In genomic region chr10:46224414-46224682, GRCh38 we compare ENCODE assay signal across 17 cellular contexts.
DNase-seq lines count a peak whose midpoint lies in the region; ATAC-seq and TF ChIP-seq lines count a peak whose summit lies in the region.
"Had no signal": no experiment of that assay in that cellular context is flagged by ENCODE, and none has a peak within 500 bp of the region (broad histone marks: within the 10 kb centered on the region; RNA-seq: fewer than 3 reads in every experiment).

No MANE protein-coding gene starts in this region.

- no peaks in the 10 kb centered on the region for H3K27me3 Mint-ChIP-seq in activated CD8-positive, alpha-beta memory T cell treated with anti-CD3 and anti-CD28 coated beads, Interleukin-2, amount 10 ng/mL, durations not matched to agents 7 days and 5 days
- no peaks in the 10 kb centered on the region for H3K27me3 Mint-ChIP-seq in activated T-helper 17 cell treated with anti-CD3 and anti-CD28 coated beads, Interleukin-2, amount 50 U/mL, for 72 hours
- H3K27me3 Mint-ChIP-seq in osteocyte (ENCODE audit: unreplicated experiment) (peaks cover 12% of the 10 kb centered on the region), immature natural killer cell (ENCODE audit: low read depth in 3 of 3) (peaks cover 0 to 2% (median under 1%) of the 10 kb centered on the region in 3 donors)

- peak; percentile 48 for DNase-seq in activated CD8-positive, alpha-beta memory T cell treated with anti-CD3 and anti-CD28 coated beads, Interleukin-2, amount 50 U/mL, for 48 hours
- DNase-seq in activated CD8-positive, alpha-beta memory T cell treated with anti-CD3 and anti-CD28 coated beads, Interleukin-2, amount 10 ng/mL, durations not matched to agents 7 days and 5 days = no peak
- DNase-seq in osteocyte (ENCODE audit: extremely low spot score, unreplicated experiment) (peak; percentile 72), immature natural killer cell (no peak), middle frontal gyrus (ENCODE audit: extremely low spot score, low spot score) (no peak)
- DNase-seq in activated effector memory CD4-positive, alpha-beta T cell treated with Interleukin-2 at 50 U/mL for 16 hours = no peak
- DNase-seq: H7; MV-4-11; NCI-H1105; NCI-H1436 treated with DMSO at 0.1 percent for 48 hours; NCI-H187 treated with DMSO at 0.1 percent for 48 hours; NCI-H446; NCI-H524 treated with DMSO at 0.1 percent for 48 hours; NCI-H82; NK-92 treated with Interleukin-12 subunit alpha and Interleukin-12 subunit beta, amount 100 ng/mL, for 24 hours; PC-3 had no signal

- TF ChIP-seq CTCF in osteocyte (IDR thresholded peaks at IDR 0.05) = no peak

- no peak overlapping the region for H3K27ac Mint-ChIP-seq in activated CD8-positive, alpha-beta memory T cell treated with anti-CD3 and anti-CD28 coated beads, Interleukin-2, amount 10 ng/mL, durations not matched to agents 7 days and 5 days
- H3K27ac Mint-ChIP-seq in activated T-helper 17 cell treated with anti-CD3 and anti-CD28 coated beads, Interleukin-2, amount 50 U/mL, for 72 hours = peak overlapping the region; percentile 74
- H3K27ac Mint-ChIP-seq in osteocyte (ENCODE audit: unreplicated experiment) = no peak overlapping the region
- H3K27ac Mint-ChIP-seq in immature natural killer cell = no peak overlapping the region

- no peak overlapping the region for H3K4me3 Mint-ChIP-seq in activated CD8-positive, alpha-beta memory T cell treated with anti-CD3 and anti-CD28 coated beads, Interleukin-2, amount 10 ng/mL, durations not matched to agents 7 days and 5 days
- no peak overlapping the region for H3K4me3 Mint-ChIP-seq in activated T-helper 17 cell treated with anti-CD3 and anti-CD28 coated beads, Interleukin-2, amount 50 U/mL, for 72 hours
- no peak overlapping the region for H3K4me3 Mint-ChIP-seq in osteocyte (ENCODE audit: unreplicated experiment)
- H3K4me3 Mint-ChIP-seq in immature natural killer cell = no peak overlapping the region

- H3K9me3 Mint-ChIP-seq in activated CD8-positive, alpha-beta memory T cell treated with anti-CD3 and anti-CD28 coated beads, Interleukin-2, amount 10 ng/mL, durations not matched to agents 7 days and 5 days (ENCODE audit: low read depth) = no peaks in the 10 kb centered on the region
- H3K9me3 Mint-ChIP-seq in activated T-helper 17 cell treated with anti-CD3 and anti-CD28 coated beads, Interleukin-2, amount 50 U/mL, for 72 hours = no peaks in the 10 kb centered on the region
- no peaks in the 10 kb centered on the region for H3K9me3 Mint-ChIP-seq in osteocyte (ENCODE audit: unreplicated experiment)
- peaks cover 0 to 5% (median 0%) of the 10 kb centered on the region in 6 donors for H3K9me3 Mint-ChIP-seq in immature natural killer cell

- no peak for ATAC-seq in activated CD8-positive, alpha-beta memory T cell treated with anti-CD3 and anti-CD28 coated beads, Interleukin-2, amount 10 ng/mL, durations not matched to agents 7 days and 5 days
- ATAC-seq in activated T-helper 17 cell treated with anti-CD3 and anti-CD28 coated beads, Interleukin-2, amount 50 U/mL, for 72 hours (replicated peaks) = no peak
- ATAC-seq: PC-3 had no signal

- H3K4me1 Mint-ChIP-seq in activated CD8-positive, alpha-beta memory T cell treated with anti-CD3 and anti-CD28 coated beads, Interleukin-2, amount 10 ng/mL, durations not matched to agents 7 days and 5 days = peaks cover 12% of the 10 kb centered on the region
- H3K4me1 Mint-ChIP-seq in activated T-helper 17 cell treated with anti-CD3 and anti-CD28 coated beads, Interleukin-2, amount 50 U/mL, for 72 hours = no peaks in the 10 kb centered on the region
- H3K4me1 Mint-ChIP-seq in osteocyte (ENCODE audit: unreplicated experiment) (no peaks in the 10 kb centered on the region), immature natural killer cell (peaks cover 0 to 2% of the 10 kb centered on the region in 2 donors)

- CTCF ChIA-PET in activated CD8-positive, alpha-beta memory T cell treated with anti-CD3 and anti-CD28 coated beads, Interleukin-2, amount 10 ng/mL, durations not matched to agents 7 days and 5 days (lab: Charles Lee) = no interaction called here

- peaks cover under 1% of the 10 kb centered on the region for H3K36me3 Mint-ChIP-seq in activated CD8-positive, alpha-beta memory T cell treated with anti-CD3 and anti-CD28 coated beads, Interleukin-2, amount 10 ng/mL, durations not matched to agents 7 days and 5 days
- H3K36me3 Mint-ChIP-seq in activated T-helper 17 cell treated with anti-CD3 and anti-CD28 coated beads, Interleukin-2, amount 50 U/mL, for 72 hours (ENCODE audit: low read depth) = peaks cover under 1% of the 10 kb centered on the region
- H3K36me3 Mint-ChIP-seq in osteocyte (ENCODE audit: unreplicated experiment) (no peaks in the 10 kb centered on the region), immature natural killer cell (peaks cover 0 to 4% (median 0%) of the 10 kb centered on the region in 3 donors)

Comparison
In these comparisons a context has a peak if more than half of its experiments do, and no peak if none do; other contexts are left out.
1. DNase-seq: peak in activated CD8-positive, alpha-beta memory T cell treated with anti-CD3 and anti-CD28 coated beads, Interleukin-2, amount 50 U/mL, for 48 hours (single experiment) and osteocyte (single experiment); none in activated CD8-positive, alpha-beta memory T cell treated with anti-CD3 and anti-CD28 coated beads, Interleukin-2, amount 10 ng/mL, durations not matched to agents 7 days and 5 days (single experiment), activated effector memory CD4-positive, alpha-beta T cell treated with Interleukin-2 at 50 U/mL for 16 hours (single experiment), immature natural killer cell (0 of 3) and middle frontal gyrus (single experiment).